17 cellular contexts compared by ENCODE assay signal in the genomic region with DNA sequence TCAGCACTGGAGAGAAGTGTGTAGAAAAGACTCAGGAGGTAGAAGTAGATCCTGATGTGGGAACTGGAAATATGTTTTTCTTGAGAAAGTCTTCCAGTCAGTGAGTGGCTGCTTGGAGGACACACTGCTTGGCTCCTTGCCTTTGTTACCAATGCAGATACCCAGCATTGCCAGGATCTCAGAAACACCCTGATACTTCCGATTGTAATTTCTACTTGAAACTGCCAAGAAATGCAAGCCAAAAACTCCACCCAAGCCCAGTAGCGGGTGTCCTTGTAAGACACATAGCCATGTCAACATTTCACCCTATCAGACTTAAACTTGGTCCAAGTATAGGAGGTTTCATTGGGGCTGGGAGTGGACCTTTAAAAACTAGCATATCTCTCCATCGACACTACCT.
DNase-seq lines count a peak whose midpoint lies in the region; ATAC-seq and TF ChIP-seq lines count a peak whose summit lies in the region.
"Had no signal": no experiment of that assay in that cellular context is flagged by ENCODE, and none has a peak within 500 bp of the region (broad histone marks: within the 10 kb centered on the region; RNA-seq: fewer than 3 reads in every experiment).

No MANE protein-coding gene starts in this region.

- DNase-seq in dermis blood vessel endothelial cell: peak; percentile 64
- no peak for DNase-seq in left lung
- DNase-seq in activated T-cell treated with anti-CD3 and anti-CD28 coated beads for 4 hours: no peak
- DNase-seq in NCI-H1092 treated with DMSO at 0.1 percent for 48 hours (lab: John Stamatoyannopoulos, UW): no peak
- no peak for DNase-seq in G401 (ENCODE audit: low spot score)
- DNase-seq: ACHN; activated CD4-positive, alpha-beta T cell treated with anti-CD3 and anti-CD28 coated beads for 4 hours; CD8-positive, alpha-beta T cell; effector memory CD4-positive, alpha-beta T cell; foreskin melanocyte; NCI-H146; NCI-H446 treated with DMSO at 0.1 percent for 48 hours; psoas muscle had no signal

- intact Hi-C loops in left lung (cut with DNase I): no loop called here

- no peak for TF ChIP-seq CTCF in left lung (IDR thresholded peaks at IDR 0.05)

- H3K9me3 ChIP-seq in left lung (no peaks in the 10 kb centered on the region), skeletal muscle satellite cell (replicated peaks; ENCODE audit: low read length) (no peaks in the 10 kb centered on the region)
- H3K9me3 ChIP-seq: psoas muscle, SJSA1 had no signal

- in situ Hi-C loops in G401 (cut with HindIII; ENCODE audit: low sequenced_read_pairs): no loop called here

- peak overlapping the region; percentile 88 for H3K27ac ChIP-seq in ACC112 (ENCODE audit: low read depth, low read length)
- peak overlapping the region; percentile 14 to 46 for H3K27ac ChIP-seq in left lung
- H3K27ac ChIP-seq: psoas muscle, SJSA1 had no signal

- ATAC-seq in left lung (peak; percentile 12), GM21529 (IDR thresholded peaks at IDR 0.05; ENCODE audit: unreplicated experiment) (no peak)
- ATAC-seq: CD8-positive, alpha-beta T cell had no signal

- H3K9ac ChIP-seq in skeletal muscle satellite cell (ENCODE audit: low read depth, low read length): no peak overlapping the region

- H3K27me3 ChIP-seq in ACC112 (ENCODE audit: insufficient read depth, low read length): no peaks in the 10 kb centered on the region
- H3K27me3 ChIP-seq in left lung: no peaks in the 10 kb centered on the region
- H3K27me3 ChIP-seq in skeletal muscle satellite cell (ENCODE audit: control insufficient read depth, insufficient read depth, low read length): peaks cover 5% of the 10 kb centered on the region
- H3K27me3 ChIP-seq: SJSA1 had no signal

- H2AFZ ChIP-seq in ACC112 (ENCODE audit: low read length, unreplicated experiment): peak overlapping the region; percentile 75

- H3K4me3 ChIP-seq in ACC112 (ENCODE audit: low read depth, low read length): peak overlapping the region; percentile 43; the same call in 1 of the 2 replicates
- H3K4me3 ChIP-seq in left lung: no peak overlapping the region
- no peak overlapping the region for H3K4me3 ChIP-seq in skeletal muscle satellite cell (ENCODE audit: low read length)
- H3K4me3 ChIP-seq: psoas muscle, SJSA1 had no signal

- H3K4me2 ChIP-seq in skeletal muscle satellite cell (ENCODE audit: low read length): peak overlapping the region; percentile 20

- H3K36me3 ChIP-seq in ACC112 (ENCODE audit: insufficient read depth, low read length) (no peaks in the 10 kb centered on the region), left lung (no peaks in the 10 kb centered on the region), skeletal muscle satellite cell (ENCODE audit: insufficient read depth, low read length) (no peaks in the 10 kb centered on the region)
- H3K36me3 ChIP-seq: SJSA1 had no signal

- H3K79me2 ChIP-seq in ACC112 (ENCODE audit: control insufficient read depth, insufficient read depth, low read length, unreplicated experiment): no peaks in the 10 kb centered on the region

- H3K4me1 ChIP-seq in ACC112 (ENCODE audit: control insufficient read depth, insufficient read depth, low read length, unreplicated experiment): peaks cover 50% of the 10 kb centered on the region
- peaks cover 5 to 12% of the 10 kb centered on the region in 2 donors for H3K4me1 ChIP-seq in left lung
- peaks cover 52% of the 10 kb centered on the region for H3K4me1 ChIP-seq in skeletal muscle satellite cell (ENCODE audit: control insufficient read depth, insufficient read depth, low read length)
- H3K4me1 ChIP-seq: SJSA1 had no signal
